Comparison of ENCODE assay signal across 10 cellular contexts in genomic region chr10:118595598-118596425, GRCh38. TPM values are rescaled to one million over a fixed set of nuclear protein-coding genes. Genes with fewer than 3 reads are reported as not detected.
A peak's percentile ranks its signal among the peaks of the same experiment; 100 is the strongest.
DNase-seq lines count a peak whose midpoint lies in the region; ATAC-seq, FAIRE-seq and TF ChIP-seq lines count a peak whose summit lies in the region.
"Had no signal": no experiment of that assay in that cellular context is flagged by ENCODE, and none has a peak within 500 bp of the region (broad histone marks: within the 10 kb centered on the region; RNA-seq: fewer than 3 reads in every experiment).

Gene PRLHR, minus strand, starts transcription at chr10:118595648. Its CDS starts 404 bp downstream, at chr10:118595244.

- no peak within 1 kb of the TSS for H3K4me3 ChIP-seq in A549
- no peak within 1 kb of the TSS for H3K4me3 ChIP-seq in aorta (ENCODE audit: low read length in 2 of 2)

- no peak for TF ChIP-seq CTCF in A549 (IDR thresholded peaks at IDR 0.05)

- no peaks in the 10 kb centered on the region for H3K9me3 Mint-ChIP-seq in activated T-helper 17 cell treated with anti-CD3 and anti-CD28 coated beads, Interleukin-2, amount 50 U/mL, for 72 hours

- WGBS in A549 (ENCODE audit: missing lambda C conversion rate) = 51% methylated on average over 51 of the region's 52 CpGs
- WGBS in aorta, 2 donors = 3% methylated on average over 52 of the region's 52 CpGs

- FAIRE-seq in A549 (lab: Jason Lieb, UNC) = no peak
- FAIRE-seq: frontal cortex had no signal

- TF ChIP-seq EP300 in A549 (IDR thresholded peaks at IDR 0.05) = no peak

- TF ChIP-seq POLR2A in A549 (IDR thresholded peaks at IDR 0.05; ENCODE audit: low read length) = no peak

- no peak within 1 kb of the TSS for H3K27ac ChIP-seq in A549
- no peak within 1 kb of the TSS for H3K27ac ChIP-seq in aorta (ENCODE audit: low read depth in 1 of 2, low read length in 2 of 2)

- peak within 1 kb of the TSS; percentile 22 for H3K4me3 Mint-ChIP-seq in activated T-helper 17 cell treated with anti-CD3 and anti-CD28 coated beads, Interleukin-2, amount 50 U/mL, for 72 hours

- ATAC-seq in A549 = peak in 1 of 2 experiments; percentile 53; a peak in 3 of 6 replicates
- ATAC-seq in activated T-helper 17 cell treated with anti-CD3 and anti-CD28 coated beads, Interleukin-2, amount 50 U/mL, for 72 hours (replicated peaks) = no peak
- ATAC-seq in aorta (ENCODE audit: low FRiP score) = no peak
- no peak for ATAC-seq in GM18498 (IDR thresholded peaks at IDR 0.05; ENCODE audit: unreplicated experiment)
- no peak for ATAC-seq in GM21528 (IDR thresholded peaks at IDR 0.05; ENCODE audit: low FRiP score, unreplicated experiment)

- DNase-seq in A549 (ENCODE audit: low read depth in 1 of 2, low spot score in 1 of 2) = peak in 1 of 2 experiments; percentile 35
- peak; percentile 14 for DNase-seq in ELR (ENCODE audit: low read depth)
- DNase-seq in iris pigment epithelial cell (ENCODE audit: low read depth) = peak; percentile 28
- DNase-seq in amniotic stem cell (lab: John Stamatoyannopoulos, UW) = no peak
- DNase-seq in aorta = no peak
- DNase-seq: stimulated activated CD4-positive, alpha-beta T cell treated with anti-CD3 and anti-CD28 coated beads, Interleukin-4, amount 100 ng/mL, for 4 hours had no signal

- H3K9me3 ChIP-seq in A549 (no peaks in the 10 kb centered on the region), aorta (ENCODE audit: control insufficient read depth, low read length) (peaks cover 3% of the 10 kb centered on the region)

- intact Hi-C loops in aorta (cut with DNase I) = no loop called here

- CTCF ChIA-PET in A549 (lab: Yijun Ruan, JAX) = interaction anchor here (0.9 to 2.0 kb wide), 6 partner anchors 9 to 205 kb away, joined by 3 to 8 read pairs (median 6); no protein-coding TSS in a partner anchor

- no peak within 1 kb of the TSS for H3K27ac Mint-ChIP-seq in activated T-helper 17 cell treated with anti-CD3 and anti-CD28 coated beads, Interleukin-2, amount 50 U/mL, for 72 hours

- peaks cover 7% of the 10 kb centered on the region for H3K4me1 Mint-ChIP-seq in activated T-helper 17 cell treated with anti-CD3 and anti-CD28 coated beads, Interleukin-2, amount 50 U/mL, for 72 hours

- H3K36me3 Mint-ChIP-seq in activated T-helper 17 cell treated with anti-CD3 and anti-CD28 coated beads, Interleukin-2, amount 50 U/mL, for 72 hours (ENCODE audit: low read depth) = no peaks in the 10 kb centered on the region

- H3K27me3 Mint-ChIP-seq in activated T-helper 17 cell treated with anti-CD3 and anti-CD28 coated beads, Interleukin-2, amount 50 U/mL, for 72 hours = peaks cover 52% of the 10 kb centered on the region

- POLR2A ChIA-PET in A549 (lab: Yijun Ruan, JAX) = no interaction called here

- H3K36me3 ChIP-seq in aorta (ENCODE audit: control insufficient read depth in 1 of 2, insufficient read depth in 2 of 2, low read length in 1 of 2) = no peaks in the 10 kb centered on the region

- H3K27me3 ChIP-seq in aorta (ENCODE audit: control insufficient read depth in 1 of 2, insufficient read depth in 2 of 2, low read length in 1 of 2) = no peaks in the 10 kb centered on the region

- peak within 1 kb of the TSS; percentile 45 for H3K4me2 ChIP-seq in A549

- H3K4me1 ChIP-seq in A549 = no peaks in the 10 kb centered on the region
- H3K4me1 ChIP-seq in aorta (ENCODE audit: control insufficient read depth in 1 of 2, insufficient read depth in 2 of 2, low read length in 2 of 2) = no peaks in the 10 kb centered on the region

- TF ChIP-seq RAD21 in A549 (conservative IDR thresholded peaks at IDR 0.05 in 1 of 2, IDR thresholded peaks at IDR 0.05 in 1 of 2) = no peak

TF ChIP-seq in A549, 52 proteins besides CTCF, POLR2A, EP300 and RAD21:
- TF ChIP-seq CHD4 (IDR thresholded peaks at IDR 0.05; ENCODE audit: borderline replicate concordance) = no peak
- no peak for TF ChIP-seq ZC3H11A (IDR thresholded peaks at IDR 0.05)
- peak; percentile 89 for TF ChIP-seq REST (IDR thresholded peaks at IDR 0.05)
- TF ChIP-seq USF2 (IDR thresholded peaks at IDR 0.05) = no peak
- TF ChIP-seq EHMT2 (IDR thresholded peaks at IDR 0.05; ENCODE audit: low read depth) = 0 out of 2 replicates have a peak, but pooled peaks have one; percentile 54

RNA-seq across cellular contexts. Expression of gene PRLHR, which starts in this region (rescaled TPM):
- polyA plus RNA-seq in A549 (2011; rRNA removed) (not detected in 2 replicates), A549 (2017; fragmentation: RNase III; extraction: RNeasy Plus Mini Kit Qiagen cat#74134 plus additional on column Dnase treatment) (not detected in 3 replicates), aorta (not detected)
- not detected in 2 replicates for polyA plus RNA-seq in A549 (2012; cell fraction: cytosol; rRNA removed)
- polyA plus RNA-seq in A549 (2012; cell fraction: nucleus; rRNA removed) = not detected in 2 replicates
- not detected in 2 replicates for polyA minus RNA-seq in A549 (2011; rRNA and poly(A)+ RNA removed)
- not detected for total RNA-seq in activated T-helper 17 cell treated with anti-CD3 and anti-CD28 coated beads, Interleukin-2, amount 50 U/mL, for 72 hours
- not detected for total RNA-seq in aorta

Comparison
In these comparisons a context has a peak if more than half of its experiments do, and no peak if none do; other contexts are left out.
1. DNase-seq: peak in ELR (single experiment) and iris pigment epithelial cell (single experiment); none in amniotic stem cell (single experiment) and aorta (0 of 2).